ENCODE assay signal across 1 cellular context in the genomic region with DNA sequence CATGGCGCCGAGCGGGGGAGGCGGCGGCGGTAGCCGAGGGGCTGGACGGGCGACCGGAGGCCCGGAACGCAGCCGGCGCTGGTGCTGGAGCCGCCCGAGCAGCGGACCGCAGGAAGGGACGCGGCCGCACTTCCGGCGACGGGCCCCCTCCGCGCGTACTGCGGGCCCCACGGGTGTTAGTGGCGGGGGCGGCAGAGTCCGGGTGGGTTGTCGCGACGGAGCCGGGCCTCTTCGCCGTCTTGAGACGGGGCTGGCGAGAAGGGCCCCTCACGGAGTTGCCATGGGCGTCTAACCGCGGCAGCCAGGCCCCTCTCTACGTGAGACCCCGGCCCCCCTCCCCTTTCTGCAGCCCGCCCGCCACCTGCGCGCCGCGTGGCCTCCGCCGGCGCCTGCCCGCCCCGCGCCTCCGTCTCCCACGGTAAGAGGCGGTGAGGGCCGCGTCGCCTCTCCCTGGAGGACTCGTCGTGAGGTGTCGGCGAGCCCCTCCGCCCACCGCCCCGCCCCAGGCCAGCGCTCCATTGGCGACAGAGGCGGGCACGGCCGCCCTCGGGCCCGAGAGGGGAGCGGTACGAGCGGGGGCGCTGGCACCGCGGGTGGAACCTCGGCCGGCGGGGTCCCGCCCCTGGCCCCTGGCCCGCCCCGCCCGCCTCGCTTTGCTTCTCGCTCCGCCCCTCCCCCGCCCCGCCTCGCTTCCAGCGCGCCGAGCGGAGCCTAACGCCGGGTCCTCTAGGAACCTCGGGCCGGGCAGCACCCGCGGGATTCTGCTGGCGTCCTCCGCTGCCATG.
TF ChIP-seq lines count a peak whose summit lies in the region.

Gene VPS9D1, minus strand, starts transcription at position 40 of the 785 bp plus-strand sequence. Its CDS starts 37 bp downstream, at position 3.
Gene ZNF276, plus strand, starts transcription at position 679 of the 785 bp plus-strand sequence. Its CDS starts 104 bp downstream, at position 783.

TF ChIP-seq in HepG2, 621 proteins besides CTCF, POLR2A, EP300 and RAD21 (continued from another document and continues in another):
- TF ChIP-seq ZNF280D (CRISPR knock-in tag; IDR thresholded peaks at IDR 0.05) (0 out of 2 replicates have a peak, but pooled peaks have one; percentile 34), SALL1 (CRISPR knock-in tag; IDR thresholded peaks at IDR 0.05) (peak; percentile 86), ZNF605 (CRISPR knock-in tag; IDR thresholded peaks at IDR 0.05) (0 out of 2 replicates have a peak, but pooled peaks have one; percentile 8), MEIS1 (CRISPR knock-in tag; IDR thresholded peaks at IDR 0.05; ENCODE audit: borderline replicate concordance) (no peak; the same call in 1 of the 2 replicates), MTF2 (CRISPR knock-in tag; IDR thresholded peaks at IDR 0.05; ENCODE audit: borderline replicate concordance) (no peak; the same call in 1 of the 2 replicates), YEATS2 (CRISPR knock-in tag; IDR thresholded peaks at IDR 0.05; ENCODE audit: borderline replicate concordance) (peak; percentile 85), ZNF180 (CRISPR knock-in tag; IDR thresholded peaks at IDR 0.05; ENCODE audit: borderline replicate concordance, low read depth) (no peak), MED1 (CRISPR knock-in tag; IDR thresholded peaks at IDR 0.05) (peak; percentile 87), ZNF678 (CRISPR knock-in tag; IDR thresholded peaks at IDR 0.05) (peak; percentile 86), ZNF75D (CRISPR knock-in tag; IDR thresholded peaks at IDR 0.05; ENCODE audit: borderline replicate concordance) (no peak; the same call in 1 of the 2 replicates), ZNF143 (CRISPR knock-in tag; IDR thresholded peaks at IDR 0.05) (no peak), ZNF468 (CRISPR knock-in tag; IDR thresholded peaks at IDR 0.05) (0 out of 2 replicates have a peak, but pooled peaks have one; percentile 56), FOXJ3 (CRISPR knock-in tag; IDR thresholded peaks at IDR 0.05; ENCODE audit: borderline replicate concordance) (no peak), FOXO1 (CRISPR knock-in tag; IDR thresholded peaks at IDR 0.05) (0 out of 2 replicates have a peak, but pooled peaks have one; percentile 13), ZSCAN30 (CRISPR knock-in tag; IDR thresholded peaks at IDR 0.05) (peak; percentile 35; the same call in 1 of the 2 replicates), ZNF740 (CRISPR knock-in tag; IDR thresholded peaks at IDR 0.05) (peak; percentile 26; the same call in 1 of the 2 replicates), JDP2 (CRISPR knock-in tag; IDR thresholded peaks at IDR 0.05; ENCODE audit: borderline replicate concordance) (no peak), DMAP1 (CRISPR knock-in tag; IDR thresholded peaks at IDR 0.05) (peak; percentile 94), TOE1 (CRISPR knock-in tag; IDR thresholded peaks at IDR 0.05) (no peak; the same call in 1 of the 2 replicates), ZNF264 (CRISPR knock-in tag; IDR thresholded peaks at IDR 0.05) (peak; percentile 23; the same call in 1 of the 2 replicates), ZSCAN31 (CRISPR knock-in tag; IDR thresholded peaks at IDR 0.05; ENCODE audit: low read depth) (peak; percentile 89), ZNF747 (CRISPR knock-in tag; IDR thresholded peaks at IDR 0.05; ENCODE audit: borderline replicate concordance) (peak; percentile 77), RFX3 (CRISPR knock-in tag; IDR thresholded peaks at IDR 0.05) (no peak), ATF5 (CRISPR knock-in tag; IDR thresholded peaks at IDR 0.05; ENCODE audit: low read depth) (peak; percentile 93; the same call in 1 of the 2 replicates), ZNF256 (CRISPR knock-in tag; conservative IDR thresholded peaks at IDR 0.05) (no peak), CBFB (CRISPR knock-in tag; IDR thresholded peaks at IDR 0.05) (peak; percentile 76), HOXD1 (CRISPR knock-in tag; IDR thresholded peaks at IDR 0.05) (peak; percentile 91), CAMTA2 (CRISPR knock-in tag; IDR thresholded peaks at IDR 0.05; ENCODE audit: borderline replicate concordance) (no peak), ZSCAN29 (CRISPR knock-in tag; conservative IDR thresholded peaks at IDR 0.05) (peak; percentile 60; the same call in 1 of the 2 replicates), ZNF790 (CRISPR knock-in tag; IDR thresholded peaks at IDR 0.05; ENCODE audit: borderline replicate concordance) (peak; percentile 92; the same call in 1 of the 2 replicates), DNMT3B (CRISPR knock-in tag; conservative IDR thresholded peaks at IDR 0.05) (no peak; the same call in 1 of the 2 replicates), MAZ (IDR thresholded peaks at IDR 0.05; ENCODE audit: borderline replicate concordance, low read depth, low read length) (peak; percentile 80), MAZ (CRISPR knock-in tag; IDR thresholded peaks at IDR 0.05; ENCODE audit: low read depth) (peak; percentile 100), ZFP36L2 (CRISPR knock-in tag; IDR thresholded peaks at IDR 0.05) (no peak)
- TF ChIP-seq, protein P1, sequence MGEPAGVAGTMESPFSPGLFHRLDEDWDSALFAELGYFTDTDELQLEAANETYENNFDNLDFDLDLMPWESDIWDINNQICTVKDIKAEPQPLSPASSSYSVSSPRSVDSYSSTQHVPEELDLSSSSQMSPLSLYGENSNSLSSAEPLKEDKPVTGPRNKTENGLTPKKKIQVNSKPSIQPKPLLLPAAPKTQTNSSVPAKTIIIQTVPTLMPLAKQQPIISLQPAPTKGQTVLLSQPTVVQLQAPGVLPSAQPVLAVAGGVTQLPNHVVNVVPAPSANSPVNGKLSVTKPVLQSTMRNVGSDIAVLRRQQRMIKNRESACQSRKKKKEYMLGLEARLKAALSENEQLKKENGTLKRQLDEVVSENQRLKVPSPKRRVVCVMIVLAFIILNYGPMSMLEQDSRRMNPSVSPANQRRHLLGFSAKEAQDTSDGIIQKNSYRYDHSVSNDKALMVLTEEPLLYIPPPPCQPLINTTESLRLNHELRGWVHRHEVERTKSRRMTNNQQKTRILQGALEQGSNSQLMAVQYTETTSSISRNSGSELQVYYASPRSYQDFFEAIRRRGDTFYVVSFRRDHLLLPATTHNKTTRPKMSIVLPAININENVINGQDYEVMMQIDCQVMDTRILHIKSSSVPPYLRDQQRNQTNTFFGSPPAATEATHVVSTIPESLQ (CRISPR knock-in tag; conservative IDR thresholded peaks at IDR 0.05), result peak; percentile 92; the same call in 1 of the 2 replicates
- TF ChIP-seq, protein P2, sequence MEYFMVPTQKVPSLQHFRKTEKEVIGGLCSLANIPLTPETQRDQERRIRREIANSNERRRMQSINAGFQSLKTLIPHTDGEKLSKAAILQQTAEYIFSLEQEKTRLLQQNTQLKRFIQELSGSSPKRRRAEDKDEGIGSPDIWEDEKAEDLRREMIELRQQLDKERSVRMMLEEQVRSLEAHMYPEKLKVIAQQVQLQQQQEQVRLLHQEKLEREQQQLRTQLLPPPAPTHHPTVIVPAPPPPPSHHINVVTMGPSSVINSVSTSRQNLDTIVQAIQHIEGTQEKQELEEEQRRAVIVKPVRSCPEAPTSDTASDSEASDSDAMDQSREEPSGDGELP (IDR thresholded peaks at IDR 0.05; ENCODE audit: borderline replicate concordance, low read depth), result peak; percentile 38; the same call in 1 of the 2 replicates
- TF ChIP-seq, protein P3, sequence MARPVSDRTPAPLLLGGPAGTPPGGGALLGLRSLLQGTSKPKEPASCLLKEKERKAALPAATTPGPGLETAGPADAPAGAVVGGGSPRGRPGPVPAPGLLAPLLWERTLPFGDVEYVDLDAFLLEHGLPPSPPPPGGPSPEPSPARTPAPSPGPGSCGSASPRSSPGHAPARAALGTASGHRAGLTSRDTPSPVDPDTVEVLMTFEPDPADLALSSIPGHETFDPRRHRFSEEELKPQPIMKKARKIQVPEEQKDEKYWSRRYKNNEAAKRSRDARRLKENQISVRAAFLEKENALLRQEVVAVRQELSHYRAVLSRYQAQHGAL (CRISPR knock-in tag; IDR thresholded peaks at IDR 0.05; ENCODE audit: not compliant biosample characterization), result peak; percentile 5
- TF ChIP-seq, protein P4, sequence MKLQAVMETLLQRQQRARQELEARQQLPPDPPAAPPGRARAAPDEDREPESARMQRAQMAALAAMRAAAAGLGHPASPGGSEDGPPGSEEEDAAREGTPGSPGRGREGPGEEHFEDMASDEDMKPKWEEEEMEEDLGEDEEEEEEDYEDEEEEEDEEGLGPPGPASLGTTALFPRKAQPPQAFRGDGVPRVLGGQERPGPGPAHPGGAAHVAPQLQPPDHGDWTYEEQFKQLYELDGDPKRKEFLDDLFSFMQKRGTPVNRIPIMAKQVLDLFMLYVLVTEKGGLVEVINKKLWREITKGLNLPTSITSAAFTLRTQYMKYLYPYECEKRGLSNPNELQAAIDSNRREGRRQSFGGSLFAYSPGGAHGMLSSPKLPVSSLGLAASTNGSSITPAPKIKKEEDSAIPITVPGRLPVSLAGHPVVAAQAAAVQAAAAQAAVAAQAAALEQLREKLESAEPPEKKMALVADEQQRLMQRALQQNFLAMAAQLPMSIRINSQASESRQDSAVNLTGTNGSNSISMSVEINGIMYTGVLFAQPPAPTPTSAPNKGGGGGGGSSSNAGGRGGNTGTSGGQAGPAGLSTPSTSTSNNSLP (IDR thresholded peaks at IDR 0.05; ENCODE audit: low read depth, low read length), result 0 out of 2 replicates have a peak, but pooled peaks have one; percentile 20
- TF ChIP-seq, protein P5, sequence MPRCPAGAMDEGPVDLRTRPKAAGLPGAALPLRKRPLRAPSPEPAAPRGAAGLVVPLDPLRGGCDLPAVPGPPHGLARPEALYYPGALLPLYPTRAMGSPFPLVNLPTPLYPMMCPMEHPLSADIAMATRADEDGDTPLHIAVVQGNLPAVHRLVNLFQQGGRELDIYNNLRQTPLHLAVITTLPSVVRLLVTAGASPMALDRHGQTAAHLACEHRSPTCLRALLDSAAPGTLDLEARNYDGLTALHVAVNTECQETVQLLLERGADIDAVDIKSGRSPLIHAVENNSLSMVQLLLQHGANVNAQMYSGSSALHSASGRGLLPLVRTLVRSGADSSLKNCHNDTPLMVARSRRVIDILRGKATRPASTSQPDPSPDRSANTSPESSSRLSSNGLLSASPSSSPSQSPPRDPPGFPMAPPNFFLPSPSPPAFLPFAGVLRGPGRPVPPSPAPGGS (CRISPR knock-in tag; IDR thresholded peaks at IDR 0.05), result peak; percentile 97
- TF ChIP-seq, protein P6, sequence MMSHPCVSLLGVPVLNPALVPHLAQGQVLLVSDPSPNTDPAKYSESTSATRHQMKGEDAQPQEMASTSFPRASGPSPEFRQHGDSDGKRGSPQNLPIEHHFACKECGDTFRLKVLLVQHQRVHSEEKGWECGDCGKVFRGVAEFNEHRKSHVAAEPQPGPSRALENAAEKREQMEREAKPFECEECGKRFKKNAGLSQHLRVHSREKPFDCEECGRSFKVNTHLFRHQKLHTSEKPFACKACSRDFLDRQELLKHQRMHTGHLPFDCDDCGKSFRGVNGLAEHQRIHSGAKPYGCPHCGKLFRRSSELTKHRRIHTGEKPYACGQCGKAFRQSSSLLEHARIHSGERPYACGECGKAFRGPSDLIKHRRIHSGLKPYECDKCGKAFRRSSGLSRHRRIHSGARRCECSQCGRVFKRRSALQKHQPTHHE (CRISPR knock-in tag; IDR thresholded peaks at IDR 0.05; ENCODE audit: borderline replicate concordance), result 0 out of 2 replicates have a peak, but pooled peaks have one; percentile 21
